In genomic region chr2:69997296-69998184, GRCh38 we compare ENCODE assay signal across 10 cellular contexts. TPM values are rescaled to one million over a fixed set of nuclear protein-coding genes. Genes with fewer than 3 reads are reported as not detected.
DNase-seq lines count a peak whose midpoint lies in the region; ATAC-seq and TF ChIP-seq lines count a peak whose summit lies in the region.
"Had no signal": no experiment of that assay in that cellular context is flagged by ENCODE, and none has a peak within 500 bp of the region (broad histone marks: within the 10 kb centered on the region; RNA-seq: fewer than 3 reads in every experiment).

No MANE protein-coding gene starts in this region.

- H3K4me1 Mint-ChIP-seq in activated CD4-positive, alpha-beta T cell treated with anti-CD3 and anti-CD28 coated beads, Interleukin-2, amount 10 ng/mL, durations not matched to agents 24 days and 14 days = peaks cover 22% of the 10 kb centered on the region
- H3K4me1 Mint-ChIP-seq in T-helper 17 cell (peaks cover 14% of the 10 kb centered on the region), immature natural killer cell (peaks cover 17 to 25% of the 10 kb centered on the region in 2 donors)

- peaks cover 2% of the 10 kb centered on the region for H3F3A ChIP-seq in SK-N-SH (replicated peaks; ENCODE audit: insufficient read depth)

- H3K9me3 ChIP-seq in SK-N-SH (no peaks in the 10 kb centered on the region), heart left ventricle (no peaks in the 10 kb centered on the region), T-helper 17 cell (ENCODE audit: control insufficient read depth, low read length, poor library complexity, severe bottlenecking) (no peaks in the 10 kb centered on the region)

- peak in 3 of 4 donors; percentile 20 to 42 (median 33) for ATAC-seq in heart left ventricle
- ATAC-seq in T-helper 17 cell = no peak

- no peak for TF ChIP-seq EP300 in SK-N-SH (IDR thresholded peaks at IDR 0.05; ENCODE audit: borderline replicate concordance in 1 of 2, low read depth in 1 of 2, low read length in 1 of 2)

- H3K27me3 ChIP-seq in SK-N-SH (ENCODE audit: insufficient read depth) (no peaks in the 10 kb centered on the region), heart left ventricle (no peaks in the 10 kb centered on the region)

- no peaks in the 10 kb centered on the region for H3K79me2 ChIP-seq in SK-N-SH (ENCODE audit: insufficient read depth)

- POLR2A ChIA-PET in SK-N-SH (lab: Yijun Ruan, JAX) = interaction anchor here (0.6 kb wide), 1 partner anchor 75 kb away, joined by 3 read pairs; no protein-coding TSS in a partner anchor

- H3K27me3 Mint-ChIP-seq in activated CD4-positive, alpha-beta T cell treated with anti-CD3 and anti-CD28 coated beads, Interleukin-2, amount 10 ng/mL, durations not matched to agents 24 days and 14 days = no peaks in the 10 kb centered on the region
- no peaks in the 10 kb centered on the region for H3K27me3 Mint-ChIP-seq in T-helper 17 cell
- peaks cover 0 to 7% (median 0%) of the 10 kb centered on the region in 3 donors for H3K27me3 Mint-ChIP-seq in immature natural killer cell (ENCODE audit: low read depth in 3 of 3)
- H3K27me3 Mint-ChIP-seq: B cell had no signal

- H3K9me3 Mint-ChIP-seq in activated CD4-positive, alpha-beta T cell treated with anti-CD3 and anti-CD28 coated beads, Interleukin-2, amount 10 ng/mL, durations not matched to agents 24 days and 14 days = no peaks in the 10 kb centered on the region
- H3K9me3 Mint-ChIP-seq in immature natural killer cell = no peaks in the 10 kb centered on the region

- no peak overlapping the region for H3K27ac ChIP-seq in SK-N-SH (ENCODE audit: low read depth in 2 of 2, low read length in 1 of 2)
- no peak overlapping the region for H3K27ac ChIP-seq in heart left ventricle

- no peak for TF ChIP-seq POLR2A in heart left ventricle (IDR thresholded peaks at IDR 0.05)

- no peak for DNase-seq in activated CD4-positive, alpha-beta T cell treated with anti-CD3 and anti-CD28 coated beads, Interleukin-2, amount 10 ng/mL, durations not matched to agents 24 days and 14 days
- no peak for DNase-seq in activated CD4-positive, alpha-beta T cell treated with anti-CD3 and anti-CD28 coated beads for 1 hour
- DNase-seq in SK-N-SH (no peak), heart left ventricle (peak in 1 of 5 donors; percentile 47), T-helper 17 cell (no peak), dedifferentiated amniotic fluid mesenchymal stem cell (ENCODE audit: extremely low spot score) (no peak), immature natural killer cell (no peak)
- peak in 2 of 3 donors; percentile 3 to 37 for DNase-seq in stimulated activated CD4-positive, alpha-beta T cell treated with anti-CD3 and anti-CD28 coated beads, TNF-alpha, amount 100 ng/mL, for 48 hours (ENCODE audit: low read depth in 3 of 3)
- DNase-seq: NCI-H1436 treated with DMSO at 0.1 percent for 48 hours had no signal

- H3K4me3 Mint-ChIP-seq in activated CD4-positive, alpha-beta T cell treated with anti-CD3 and anti-CD28 coated beads, Interleukin-2, amount 10 ng/mL, durations not matched to agents 24 days and 14 days = no peak overlapping the region
- H3K4me3 Mint-ChIP-seq in T-helper 17 cell (no peak overlapping the region), immature natural killer cell (no peak overlapping the region)
- H3K4me3 Mint-ChIP-seq: B cell had no signal

- no peak overlapping the region for H2AFZ ChIP-seq in SK-N-SH (ENCODE audit: low read depth)

- no peak overlapping the region for H3K9ac ChIP-seq in SK-N-SH

- no peaks in the 10 kb centered on the region for H3K36me3 ChIP-seq in SK-N-SH (replicated peaks in 1 of 2; ENCODE audit: control insufficient read depth in 1 of 2, insufficient read depth in 2 of 2, low read length in 1 of 2)
- H3K36me3 ChIP-seq in heart left ventricle = peaks cover 0 to 38% (median 15%) of the 10 kb centered on the region in 9 donors

- H3K4me1 ChIP-seq in SK-N-SH (ENCODE audit: control insufficient read depth in 1 of 2, insufficient read depth in 2 of 2, low read depth in 1 of 2, low read length in 1 of 2) (no peaks in the 10 kb centered on the region), heart left ventricle (peaks cover 0 to 13% (median 0%) of the 10 kb centered on the region in 12 donors)

- peaks cover 12% of the 10 kb centered on the region for H3K36me3 Mint-ChIP-seq in activated CD4-positive, alpha-beta T cell treated with anti-CD3 and anti-CD28 coated beads, Interleukin-2, amount 10 ng/mL, durations not matched to agents 24 days and 14 days (ENCODE audit: low read depth)
- H3K36me3 Mint-ChIP-seq in T-helper 17 cell (ENCODE audit: low read depth) = no peaks in the 10 kb centered on the region
- peaks cover 18 to 25% (median 22%) of the 10 kb centered on the region in 3 donors for H3K36me3 Mint-ChIP-seq in immature natural killer cell

- no peaks in the 10 kb centered on the region for H3K9me2 ChIP-seq in SK-N-SH

- peak overlapping the region; percentile 4 for H3K27ac Mint-ChIP-seq in activated CD4-positive, alpha-beta T cell treated with anti-CD3 and anti-CD28 coated beads, Interleukin-2, amount 10 ng/mL, durations not matched to agents 24 days and 14 days
- H3K27ac Mint-ChIP-seq in T-helper 17 cell (no peak overlapping the region), immature natural killer cell (peak overlapping the region in 1 of 6 donors; percentile 49)
- H3K27ac Mint-ChIP-seq: B cell had no signal

- WGBS in SK-N-SH (ENCODE audit: low lambda C conversion rate) = 84% methylated on average over 15 of the region's 15 CpGs
- WGBS in heart left ventricle, 4 donors = 89 to 96% (median 91%) methylated on average over 15 of the region's 15 CpGs

- intact Hi-C loops in activated CD4-positive, alpha-beta T cell treated with anti-CD3 and anti-CD28 coated beads, Interleukin-2, amount 10 ng/mL, durations not matched to agents 24 days and 14 days (cut with micrococcal nuclease) = loop anchor here (5.0 kb wide), 1 partner anchor 80 kb away; the partner anchor contains the start of gene MXD1
- intact Hi-C loops in heart left ventricle (cut with DNase I) = no loop called here

- CTCF ChIA-PET in SK-N-SH (lab: Yijun Ruan, JAX) = no interaction called here

- no peak for TF ChIP-seq CTCF in SK-N-SH (IDR thresholded peaks at IDR 0.05)
- no peak for TF ChIP-seq CTCF in heart left ventricle (IDR thresholded peaks at IDR 0.05)

- H4K20me1 ChIP-seq in SK-N-SH (ENCODE audit: insufficient read depth) = no peaks in the 10 kb centered on the region

- H3K4me3 ChIP-seq in SK-N-SH (ENCODE audit: low read depth in 2 of 2, low read length in 1 of 2) (no peak overlapping the region), heart left ventricle (no peak overlapping the region)

- no peak for TF ChIP-seq RAD21 in SK-N-SH (IDR thresholded peaks at IDR 0.05; ENCODE audit: low read length)

- H3K4me2 ChIP-seq in SK-N-SH = no peak overlapping the region

TF ChIP-seq in SK-N-SH, 30 proteins besides CTCF, POLR2A, EP300 and RAD21:
- TF ChIP-seq CHD2 (IDR thresholded peaks at IDR 0.05; ENCODE audit: low read length, partially characterized antibody) = no peak
- peak; percentile 43; the same call in 1 of the 2 replicates for TF ChIP-seq FOSL2 (IDR thresholded peaks at IDR 0.05; ENCODE audit: borderline replicate concordance, low read depth)
- TF ChIP-seq YY1 (IDR thresholded peaks at IDR 0.05; ENCODE audit: low read depth) = no peak
- no peak; the same call in 1 of the 2 replicates for TF ChIP-seq JUND (IDR thresholded peaks at IDR 0.05)
- no peak for TF ChIP-seq RFX5 (IDR thresholded peaks at IDR 0.05; ENCODE audit: low read length)
- TF ChIP-seq FOXJ3 (CRISPR knock-in tag; IDR thresholded peaks at IDR 0.05) = no peak
- no peak for TF ChIP-seq SIN3A (IDR thresholded peaks at IDR 0.05; ENCODE audit: borderline replicate concordance, low read depth, low read length)
- no peak for TF ChIP-seq ZBTB33 (IDR thresholded peaks at IDR 0.05; ENCODE audit: borderline replicate concordance, low read depth)
TF ChIP-seq in SK-N-SH: peak in this region for 1.

RNA-seq across cellular contexts. Expression of gene ASPRV1, which starts 36.1 kb away (rescaled TPM):
- total RNA-seq in activated CD4-positive, alpha-beta T cell treated with anti-CD3 and anti-CD28 coated beads, Interleukin-2, amount 10 ng/mL, durations not matched to agents 24 days and 14 days = 0.75 and 1.4 TPM in 2 replicates
- polyA plus RNA-seq in SK-N-SH (2012; rRNA removed) = 0.20 and 0.23 TPM in 2 replicates
- 0.10 and 0.21 TPM in 2 replicates for polyA plus RNA-seq in SK-N-SH (2012; cell fraction: cytosol; rRNA removed)
- 0.36 and 0.64 TPM in 2 replicates for polyA plus RNA-seq in SK-N-SH (2012; cell fraction: nucleus; rRNA removed)
- under 1 TPM in 8 of 9 donors, not detected in 1; 0.28 to 0.94 (median 0.56) TPM for total RNA-seq in heart left ventricle
- 1 to 10 TPM in 1 of 2 donors, under 1 TPM in 1; 0.50 to 1.4 TPM for polyA plus RNA-seq in heart left ventricle
- 1 to 10 TPM; 1.1 to 1.7 TPM for total RNA-seq in T-helper 17 cell
- polyA plus RNA-seq in immature natural killer cell = 1 to 10 TPM in 1 of 3 donors, under 1 TPM in 2; 0.09 to 1.8 (median 0.29) TPM

Comparison
In these comparisons a context has a peak if more than half of its experiments do, and no peak if none do; other contexts are left out.
1. DNase-seq: peak in stimulated activated CD4-positive, alpha-beta T cell treated with anti-CD3 and anti-CD28 coated beads, TNF-alpha, amount 100 ng/mL, for 48 hours (2 of 3); none in activated CD4-positive, alpha-beta T cell treated with anti-CD3 and anti-CD28 coated beads, Interleukin-2, amount 10 ng/mL, durations not matched to agents 24 days and 14 days (single experiment), activated CD4-positive, alpha-beta T cell treated with anti-CD3 and anti-CD28 coated beads for 1 hour (single experiment), SK-N-SH (single experiment), T-helper 17 cell (0 of 3), dedifferentiated amniotic fluid mesenchymal stem cell (single experiment) and immature natural killer cell (0 of 3).